ENCODE assay signal across 18 cellular contexts in genomic region chr20:37305079-37305478, GRCh38. TPM values are rescaled to one million over a fixed set of nuclear protein-coding genes. Genes with fewer than 3 reads are reported as not detected.
A peak's percentile ranks its signal among the peaks of the same experiment; 100 is the strongest.
DNase-seq lines count a peak whose midpoint lies in the region; ATAC-seq and TF ChIP-seq lines count a peak whose summit lies in the region.
"Had no signal": no experiment of that assay in that cellular context is flagged by ENCODE, and none has a peak within 500 bp of the region (broad histone marks: within the 10 kb centered on the region; RNA-seq: fewer than 3 reads in every experiment).

No MANE protein-coding gene starts in this region.

- CTCF ChIA-PET in activated naive CD4-positive, alpha-beta T cell treated with anti-CD3 and anti-CD28 coated beads, Interleukin-2, amount 10 ng/mL, durations not matched to agents 7 days and 5 days (lab: Charles Lee) = no interaction called here

- 74 to 78% methylated on average over 6 of the region's 6 CpGs for WGBS in sigmoid colon, 2 donors

- H3K4me1 Mint-ChIP-seq in activated naive CD4-positive, alpha-beta T cell treated with anti-CD3 and anti-CD28 coated beads, Interleukin-2, amount 10 ng/mL, durations not matched to agents 7 days and 5 days = peaks cover 6% of the 10 kb centered on the region
- H3K4me1 Mint-ChIP-seq in T-helper 17 cell = peaks cover 22% of the 10 kb centered on the region

- H3K36me3 ChIP-seq in sigmoid colon = peaks cover 11 to 52% (median 19%) of the 10 kb centered on the region in 4 donors

- peak overlapping the region; percentile 50 for H3K27ac Mint-ChIP-seq in activated naive CD4-positive, alpha-beta T cell treated with anti-CD3 and anti-CD28 coated beads, Interleukin-2, amount 10 ng/mL, durations not matched to agents 7 days and 5 days
- H3K27ac Mint-ChIP-seq in T-helper 17 cell = peak overlapping the region; percentile 3
- H3K27ac Mint-ChIP-seq: CD4-positive, alpha-beta T cell had no signal

- H3K9me3 ChIP-seq in T-helper 17 cell (ENCODE audit: control insufficient read depth, low read length, poor library complexity, severe bottlenecking) (no peaks in the 10 kb centered on the region), sigmoid colon (no peaks in the 10 kb centered on the region)
- H3K9me3 ChIP-seq: HAP-1 had no signal

- TF ChIP-seq POLR2A in sigmoid colon (IDR thresholded peaks at IDR 0.05) = no peak

- H3K4me3 ChIP-seq in sigmoid colon = no peak overlapping the region
- H3K4me3 ChIP-seq: HAP-1 had no signal

- no peak for TF ChIP-seq CTCF in sigmoid colon (IDR thresholded peaks at IDR 0.05)

- no peak for DNase-seq in activated naive CD4-positive, alpha-beta T cell treated with anti-CD3 and anti-CD28 coated beads, Interleukin-2, amount 10 ng/mL, durations not matched to agents 7 days and 5 days
- DNase-seq in activated naive CD4-positive, alpha-beta T cell treated with anti-CD3 and anti-CD28 coated beads, Interleukin-2, amount 50 U/mL, for 16 hours = no peak
- DNase-seq in T-helper 17 cell (no peak), sigmoid colon (peak; percentile 27), posterior cingulate gyrus (no peak), UCSD-AML1 (lab: John Stamatoyannopoulos, UW; ENCODE audit: unreplicated experiment) (no peak)
- DNase-seq: CD4-positive, alpha-beta T cell; DND-41; GDM1; IMR-90; NCI-H2029; NCI-H69; PC-3 had no signal

- H3K4me1 ChIP-seq in sigmoid colon = peaks cover 0 to 55% (median 35%) of the 10 kb centered on the region in 4 donors
- H3K4me1 ChIP-seq: HAP-1 had no signal

- H3K36me3 Mint-ChIP-seq in activated naive CD4-positive, alpha-beta T cell treated with anti-CD3 and anti-CD28 coated beads, Interleukin-2, amount 10 ng/mL, durations not matched to agents 7 days and 5 days = peaks cover 32% of the 10 kb centered on the region
- H3K36me3 Mint-ChIP-seq in T-helper 17 cell (ENCODE audit: low read depth) = peaks cover 3% of the 10 kb centered on the region

- no peaks in the 10 kb centered on the region for H3K27me3 ChIP-seq in sigmoid colon

- ATAC-seq in T-helper 17 cell (no peak), GM21447 (IDR thresholded peaks at IDR 0.05; ENCODE audit: unreplicated experiment) (no peak), GM18873 (IDR thresholded peaks at IDR 0.05; ENCODE audit: low FRiP score, unreplicated experiment) (no peak)
- ATAC-seq: PC-3 had no signal

- intact Hi-C loops in sigmoid colon (cut with DNase I) (no loop called here), posterior cingulate gyrus (cut with DNase I) (no loop called here)

- H3K9me3 Mint-ChIP-seq in activated naive CD4-positive, alpha-beta T cell treated with anti-CD3 and anti-CD28 coated beads, Interleukin-2, amount 10 ng/mL, durations not matched to agents 7 days and 5 days = no peaks in the 10 kb centered on the region
- H3K9me3 Mint-ChIP-seq: CD4-positive, alpha-beta T cell had no signal

- H3K4me3 Mint-ChIP-seq in activated naive CD4-positive, alpha-beta T cell treated with anti-CD3 and anti-CD28 coated beads, Interleukin-2, amount 10 ng/mL, durations not matched to agents 7 days and 5 days = no peak overlapping the region
- H3K4me3 Mint-ChIP-seq in T-helper 17 cell = no peak overlapping the region
- H3K4me3 Mint-ChIP-seq: CD4-positive, alpha-beta T cell had no signal

- no peaks in the 10 kb centered on the region for H3K27me3 Mint-ChIP-seq in activated naive CD4-positive, alpha-beta T cell treated with anti-CD3 and anti-CD28 coated beads, Interleukin-2, amount 10 ng/mL, durations not matched to agents 7 days and 5 days
- no peaks in the 10 kb centered on the region for H3K27me3 Mint-ChIP-seq in T-helper 17 cell
- H3K27me3 Mint-ChIP-seq: CD4-positive, alpha-beta T cell had no signal

- H3K27ac ChIP-seq in sigmoid colon = peak overlapping the region in 3 of 4 donors; percentile 43 to 47 (median 46)

- TF ChIP-seq EP300 in sigmoid colon (IDR thresholded peaks at IDR 0.05) = no peak

RNA-seq across cellular contexts. Expression of gene MANBAL, which starts 15.6 kb away (rescaled TPM):
- total RNA-seq in T-helper 17 cell = 1 to 10 TPM; 3.6 to 4.9 TPM
- total RNA-seq in sigmoid colon = 10 to 100 TPM; 30.4 to 68.5 (median 58.2) TPM
- 10 to 100 TPM; 34.2 to 57.1 (median 42.0) TPM for polyA plus RNA-seq in sigmoid colon

RNA-seq across cellular contexts. Expression of gene SRC, which starts 40.9 kb away (rescaled TPM):
- total RNA-seq in T-helper 17 cell = 10 to 100 TPM in 1 of 2 donors, 1 to 10 TPM in 1; 6.2 to 22.8 TPM
- total RNA-seq in sigmoid colon = 10 to 100 TPM; 28.1 to 52.3 (median 40.0) TPM
- polyA plus RNA-seq in sigmoid colon = 10 to 100 TPM; 64.3 to 91.8 (median 79.1) TPM

RNA-seq across cellular contexts. Expression of gene GHRH, which starts 43.5 kb away (rescaled TPM):
- total RNA-seq in T-helper 17 cell (not detected), sigmoid colon (not detected)
- not detected for polyA plus RNA-seq in sigmoid colon
- total RNA-seq: CD4-positive, alpha-beta T cell; HT-29; IMR-90; LHCN-M2; PC-3 had no signal
- polyA plus RNA-seq: IMR-90 had no signal

Comparison
In these comparisons a context has a peak if more than half of its experiments do, and no peak if none do; other contexts are left out.
1. RNA of gene MANBAL, which starts 15.6 kb away (total RNA-seq): 30.4 to 68.5 TPM in sigmoid colon; 3.6 to 4.9 TPM in T-helper 17 cell; every median in the first group is over 4 times any median in the second.